ENCODE assay signal across 3 cellular contexts in genomic region chr4:98366275-98366674, GRCh38.
DNase-seq lines count a peak whose midpoint lies in the region; ATAC-seq, FAIRE-seq and TF ChIP-seq lines count a peak whose summit lies in the region.
"Not testable (repeated sequence)": the region's sequence is repeated elsewhere in the genome, so short reads cannot be mapped to it uniquely, and the experiment has no call there.

No MANE protein-coding gene starts in this region.

- not testable (repeated sequence) for H3K27ac ChIP-seq in HEK293 (ENCODE audit: extremely low read depth, low read depth, low read length); K562 (ENCODE audit: extremely low read depth, low read depth, low read length)

- POLR2A ChIA-PET in HEK293 (lab: Yijun Ruan, JAX); K562 (lab: Yijun Ruan, JAX): not testable (repeated sequence)

- H3K4me1 Mint-ChIP-seq in endothelial cell (ENCODE audit: unreplicated experiment) = not testable (repeated sequence)

- not testable (repeated sequence) for TF ChIP-seq RAD21 in K562 (CRISPR knock-in tag; conservative IDR thresholded peaks at IDR 0.05 in 1 of 2, IDR thresholded peaks at IDR 0.05 in 1 of 2)

- not testable (repeated sequence) for ATAC-seq in K562

- 92% methylated on average over 3 of the region's 3 CpGs for WGBS in K562 (ENCODE audit: insufficient coverage, low coverage, missing lambda C conversion rate)

- TF ChIP-seq CTCF in HEK293 (tag by site-specific recombination; IDR thresholded peaks at IDR 0.05); K562 (IDR thresholded peaks at IDR 0.05 in 2 of 3, conservative IDR thresholded peaks at IDR 0.05 in 1 of 3; ENCODE audit: insufficient read depth in 2 of 3, low read depth in 1 of 3, low read length in 3 of 3); endothelial cell (IDR thresholded peaks at IDR 0.05; ENCODE audit: unreplicated experiment): not testable (repeated sequence)

- not testable (repeated sequence) for H3K27me3 Mint-ChIP-seq in endothelial cell (ENCODE audit: unreplicated experiment)

- CTCF ChIA-PET in HEK293 (lab: Yijun Ruan, JAX); K562 (lab: Yijun Ruan, JAX; ENCODE audit: low intra/inter-chr PET ratio): not testable (repeated sequence)

- not testable (repeated sequence) for H3K27ac Mint-ChIP-seq in endothelial cell (ENCODE audit: unreplicated experiment)

- H3K9me3 Mint-ChIP-seq in endothelial cell (ENCODE audit: unreplicated experiment) = peaks cover 15% of the 10 kb centered on the region

- H3K36me3 ChIP-seq in HEK293 (ENCODE audit: control insufficient read depth in 2 of 2, insufficient read depth in 1 of 2, low read length in 2 of 2); K562 (ENCODE audit: control insufficient read depth, insufficient read depth, low read length): not testable (repeated sequence)

- not testable (repeated sequence) for H3K4me1 ChIP-seq in HEK293 (ENCODE audit: control insufficient read depth, insufficient read depth, low read length); K562 (replicated peaks in 1 of 2; ENCODE audit: control insufficient read depth in 2 of 2, insufficient read depth in 2 of 2, low read length in 2 of 2)

- H3K79me2 ChIP-seq in K562 (ENCODE audit: control insufficient read depth, insufficient read depth, low read length) = not testable (repeated sequence)

- DNase-seq in K562 (ENCODE audit: extremely low read depth in 1 of 4, low spot score in 3 of 4); endothelial cell (ENCODE audit: low spot score): not testable (repeated sequence)

- BruUV-seq in K562 (replicated peaks; lab: Mats Ljungman, UMichigan) = not testable (repeated sequence)

- not testable (repeated sequence) for TF ChIP-seq POLR2A in K562 (conservative IDR thresholded peaks at IDR 0.05)

- not testable (repeated sequence) for H3K4me3 ChIP-seq in HEK293 (ENCODE audit: low read depth, low read length); K562

- H3K9ac ChIP-seq in K562 (ENCODE audit: insufficient read depth in 1 of 2, low read depth in 2 of 2, low read length in 2 of 2) = not testable (repeated sequence)

- not testable (repeated sequence) for H3K27me3 ChIP-seq in K562 (ENCODE audit: control insufficient read depth in 2 of 2, insufficient read depth in 2 of 2, low read length in 2 of 2)

- H3K4me3 Mint-ChIP-seq in endothelial cell (ENCODE audit: unreplicated experiment) = peak overlapping the region; percentile 62

- in situ Hi-C loops in K562 (cut with MboI) = not testable (repeated sequence)

- FAIRE-seq in K562 (lab: Jason Lieb, UNC) = not testable (repeated sequence)

- not testable (repeated sequence) for H3K4me2 ChIP-seq in K562 (ENCODE audit: insufficient read depth, low read length)

- H3K9me1 ChIP-seq in K562 (ENCODE audit: control insufficient read depth, insufficient read depth, low read length) = not testable (repeated sequence)

- intact Hi-C loops in K562 (cut with micrococcal nuclease) = not testable (repeated sequence)

- H3K36me3 Mint-ChIP-seq in endothelial cell (ENCODE audit: low read depth, unreplicated experiment) = peaks cover 49% of the 10 kb centered on the region

- not testable (repeated sequence) for TF ChIP-seq EP300 in K562 (IDR thresholded peaks at IDR 0.05; ENCODE audit: low read length)

- H2AFZ ChIP-seq in K562 (ENCODE audit: low read depth, low read length) = not testable (repeated sequence)

- H3K9me3 ChIP-seq in HEK293 (ENCODE audit: control insufficient read depth, insufficient read depth, low read depth, low read length); K562 (replicated peaks; ENCODE audit: control insufficient read depth, insufficient read depth, low read depth, low read length): not testable (repeated sequence)

- H4K20me1 ChIP-seq in K562 (replicated peaks; ENCODE audit: control insufficient read depth, insufficient read depth, low read length) = not testable (repeated sequence)

TF ChIP-seq in HEK293, 187 proteins besides CTCF, POLR2A, EP300 and RAD21:
- TF ChIP-seq ZNF707 (tag by site-specific recombination; IDR thresholded peaks at IDR 0.05) = peak; percentile 70

TF ChIP-seq in K562, 482 proteins besides CTCF, POLR2A, EP300 and RAD21:
- peak; percentile 84 for TF ChIP-seq ZNF707 (CRISPR knock-in tag; conservative IDR thresholded peaks at IDR 0.05)
TF ChIP-seq in K562: peak in this region for 1; not testable (repeated sequence) for 481.
